Comparison of ENCODE assay signal across 8 cellular contexts in genomic region chr6:37102299-37103168, GRCh38.
A peak's percentile ranks its signal among the peaks of the same experiment; 100 is the strongest.
DNase-seq lines count a peak whose midpoint lies in the region; ATAC-seq and TF ChIP-seq lines count a peak whose summit lies in the region.

No MANE protein-coding gene starts in this region.

- TF ChIP-seq CTCF in BE2C (IDR thresholded peaks at IDR 0.05; ENCODE audit: low read depth, low read length) (no peak), lower lobe of right lung (IDR thresholded peaks at IDR 0.05) (no peak)

- no peaks in the 10 kb centered on the region for H3K36me3 Mint-ChIP-seq in activated CD8-positive, alpha-beta T cell treated with anti-CD3 and anti-CD28 coated beads, Interleukin-2, amount 10 ng/mL, durations not matched to agents 7 days and 5 days (ENCODE audit: low read depth)

- DNase-seq in BE2C, result peak; percentile 94
- DNase-seq in NCI-H748 treated with DMSO at 0.1 percent for 48 hours (lab: John Stamatoyannopoulos, UW), result peak; percentile 97
- peak; percentile 83 for DNase-seq in activated CD8-positive, alpha-beta T cell treated with anti-CD3 and anti-CD28 coated beads, Interleukin-2, amount 10 ng/mL, durations not matched to agents 7 days and 5 days
- peak; percentile 91 for DNase-seq in lower lobe of right lung
- peak; percentile 49 to 65 for DNase-seq in stimulated activated CD4-positive, alpha-beta T cell treated with anti-CD3 and anti-CD28 coated beads, Interleukin-4, amount 100 ng/mL, for 48 hours (ENCODE audit: low read depth in 2 of 2)

- intact Hi-C loops in lower lobe of right lung (cut with DNase I), result no loop called here

- H3K36me3 ChIP-seq in BE2C (no peaks in the 10 kb centered on the region), ectodermal cell (ENCODE audit: control insufficient read depth, insufficient read depth, low read length) (no peaks in the 10 kb centered on the region), lower lobe of right lung (no peaks in the 10 kb centered on the region)

- H3K4me3 Mint-ChIP-seq in activated CD8-positive, alpha-beta T cell treated with anti-CD3 and anti-CD28 coated beads, Interleukin-2, amount 10 ng/mL, durations not matched to agents 7 days and 5 days, result peak overlapping the region; percentile 67

- CTCF ChIA-PET in activated CD8-positive, alpha-beta T cell treated with anti-CD3 and anti-CD28 coated beads, Interleukin-2, amount 10 ng/mL, durations not matched to agents 7 days and 5 days (lab: Charles Lee), result interaction anchor here (0.8 to 2.1 kb wide), 6 partner anchors 13 to 107 kb away, joined by 3 to 12 read pairs (median 8); no protein-coding TSS in a partner anchor

- H3K27me3 ChIP-seq in BE2C (no peaks in the 10 kb centered on the region), ectodermal cell (ENCODE audit: control insufficient read depth, insufficient read depth, low read length, poor library complexity, severe bottlenecking) (no peaks in the 10 kb centered on the region), lower lobe of right lung (ENCODE audit: low read depth) (no peaks in the 10 kb centered on the region)

- H3K9me3 ChIP-seq in BE2C, result no peaks in the 10 kb centered on the region
- H3K9me3 ChIP-seq in ectodermal cell (ENCODE audit: control insufficient read depth, low read length), result no peaks in the 10 kb centered on the region
- H3K9me3 ChIP-seq in lower lobe of right lung, result no peaks in the 10 kb centered on the region

- POLR2A ChIA-PET in activated CD8-positive, alpha-beta T cell treated with anti-CD3 and anti-CD28 coated beads, Interleukin-2, amount 10 ng/mL, durations not matched to agents 7 days and 5 days (lab: Charles Lee), result interaction anchor here (0.6 to 1.3 kb wide), 10 partner anchors 16 to 106 kb away, joined by 3 to 9 read pairs (median 4); no protein-coding TSS in a partner anchor

- H3K9me3 Mint-ChIP-seq in activated CD8-positive, alpha-beta T cell treated with anti-CD3 and anti-CD28 coated beads, Interleukin-2, amount 10 ng/mL, durations not matched to agents 7 days and 5 days (ENCODE audit: insufficient read depth), result no peaks in the 10 kb centered on the region

- H3K27ac ChIP-seq in ectodermal cell (ENCODE audit: insufficient read depth, low read depth, low read length, poor library complexity, severe bottlenecking) (peak overlapping the region; percentile 96), lower lobe of right lung (peak overlapping the region; percentile 86)

- H3K4me1 Mint-ChIP-seq in activated CD8-positive, alpha-beta T cell treated with anti-CD3 and anti-CD28 coated beads, Interleukin-2, amount 10 ng/mL, durations not matched to agents 7 days and 5 days (ENCODE audit: low read depth), result peaks cover 56% of the 10 kb centered on the region

- peaks cover 3% of the 10 kb centered on the region for H3K27me3 Mint-ChIP-seq in activated CD8-positive, alpha-beta T cell treated with anti-CD3 and anti-CD28 coated beads, Interleukin-2, amount 10 ng/mL, durations not matched to agents 7 days and 5 days (ENCODE audit: low read depth)

- peaks cover 31% of the 10 kb centered on the region for H3K4me1 ChIP-seq in BE2C
- peaks cover 37% of the 10 kb centered on the region for H3K4me1 ChIP-seq in ectodermal cell (ENCODE audit: control insufficient read depth, insufficient read depth, low read length)
- peaks cover 33% of the 10 kb centered on the region for H3K4me1 ChIP-seq in lower lobe of right lung

- ATAC-seq in GM19324 (IDR thresholded peaks at IDR 0.05; ENCODE audit: low FRiP score, unreplicated experiment), result peak; percentile 85
- peak; percentile 67 for ATAC-seq in HG03521 (IDR thresholded peaks at IDR 0.05; ENCODE audit: unreplicated experiment)
- ATAC-seq in activated CD8-positive, alpha-beta T cell treated with anti-CD3 and anti-CD28 coated beads, Interleukin-2, amount 10 ng/mL, durations not matched to agents 7 days and 5 days, result peak; percentile 92
- peak; percentile 92 to 94 for ATAC-seq in lower lobe of right lung

- H3K27ac Mint-ChIP-seq in activated CD8-positive, alpha-beta T cell treated with anti-CD3 and anti-CD28 coated beads, Interleukin-2, amount 10 ng/mL, durations not matched to agents 7 days and 5 days, result peak overlapping the region; percentile 81

- WGBS in ectodermal cell, 2 experiments, result 0 to 1% methylated on average over 34 to 36 of the region's 36 CpGs

- peak overlapping the region; percentile 49 for H3K4me3 ChIP-seq in BE2C (ENCODE audit: low read depth, low read length)
- peak overlapping the region; percentile 29 for H3K4me3 ChIP-seq in ectodermal cell (ENCODE audit: insufficient read depth, low read depth, low read length)
- H3K4me3 ChIP-seq in lower lobe of right lung, result peak overlapping the region; percentile 50

Comparison
In these comparisons a context has a peak if more than half of its experiments do, and no peak if none do; other contexts are left out.
1. Peak in every context shown above with its lines: DNase-seq, ATAC-seq, H3K4me3 ChIP-seq and H3K27ac ChIP-seq.